ENCODE assay signal across 17 cellular contexts in the genomic region with DNA sequence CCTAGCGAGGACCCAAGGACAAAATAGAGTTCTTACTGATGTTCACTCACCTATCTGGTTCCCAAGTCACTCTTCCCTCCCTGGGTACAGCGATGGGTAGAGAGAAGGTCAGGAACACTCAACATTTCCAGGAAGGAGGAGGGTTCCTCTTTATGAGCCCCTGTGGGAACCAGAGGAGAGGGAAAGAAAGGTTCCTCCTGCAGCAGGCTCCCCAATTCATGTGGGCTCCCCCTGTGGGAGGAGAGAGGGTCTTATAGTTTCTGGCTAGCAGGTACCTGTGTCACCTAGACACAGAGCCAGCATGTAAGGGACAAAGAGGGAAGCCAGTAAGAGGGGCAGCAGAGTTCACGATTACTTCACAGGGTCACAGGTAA.
DNase-seq lines count a peak whose midpoint lies in the region; ATAC-seq, FAIRE-seq and TF ChIP-seq lines count a peak whose summit lies in the region.
"Had no signal": no experiment of that assay in that cellular context is flagged by ENCODE, and none has a peak within 500 bp of the region (broad histone marks: within the 10 kb centered on the region; RNA-seq: fewer than 3 reads in every experiment).

No MANE protein-coding gene starts in this region.

- no peak overlapping the region for H4K8ac ChIP-seq in H1 (ENCODE audit: extremely low read depth, insufficient read depth, low read length)

- no peaks in the 10 kb centered on the region for H4K20me1 ChIP-seq in HepG2 (ENCODE audit: insufficient read depth, low read length)
- no peaks in the 10 kb centered on the region for H4K20me1 ChIP-seq in H1 (replicated peaks in 1 of 2; ENCODE audit: control insufficient read depth in 1 of 2, insufficient read depth in 2 of 2, low read length in 2 of 2)
- H4K20me1 ChIP-seq: BLaER1 treated with 17β-estradiol and CSF1 and Interleukin-3, amounts not matched to agents 10 nM and 100 nM had no signal

- POLR2A ChIA-PET in HepG2 (lab: Yijun Ruan, JAX) (no interaction called here), H1 (lab: Charles Lee; ENCODE audit: partially characterized antibody) (interaction anchor here (1.5 kb wide), 1 partner anchor 39 kb away, joined by 4 read pairs; no protein-coding TSS in a partner anchor)

- H3K27me3 ChIP-seq in HepG2 (ENCODE audit: control insufficient read depth in 1 of 2, insufficient read depth in 2 of 2, low read length in 2 of 2), result no peaks in the 10 kb centered on the region
- no peaks in the 10 kb centered on the region for H3K27me3 ChIP-seq in right lobe of liver
- no peaks in the 10 kb centered on the region for H3K27me3 ChIP-seq in H1 (replicated peaks in 1 of 4; ENCODE audit: control insufficient read depth in 3 of 4, extremely low read depth in 1 of 4, insufficient read depth in 3 of 4, low read length in 3 of 4)
- no peaks in the 10 kb centered on the region for H3K27me3 ChIP-seq in aorta (ENCODE audit: control insufficient read depth in 1 of 2, insufficient read depth in 2 of 2, low read length in 1 of 2)
- H3K27me3 ChIP-seq: BLaER1 treated with 17β-estradiol and CSF1 and Interleukin-3, amounts not matched to agents 10 nM and 100 nM had no signal

- no peak overlapping the region for H3K27ac ChIP-seq in HepG2 (ENCODE audit: extremely low read length, insufficient read depth, low read length)
- H3K27ac ChIP-seq in right lobe of liver, result no peak overlapping the region
- no peak overlapping the region for H3K27ac ChIP-seq in H1 (ENCODE audit: low read depth, low read length)
- H3K27ac ChIP-seq in aorta (ENCODE audit: low read depth in 1 of 2, low read length in 2 of 2), result no peak overlapping the region
- H3K27ac ChIP-seq: BLaER1 treated with 17β-estradiol and CSF1 and Interleukin-3, amounts not matched to agents 10 nM and 100 nM had no signal

- FAIRE-seq in HepG2 (lab: Jason Lieb, UNC) (no peak), H1 (lab: Jason Lieb, UNC) (no peak)
- FAIRE-seq: A549 had no signal

- no peak overlapping the region for H4K5ac ChIP-seq in H1 (ENCODE audit: insufficient read length, low read depth, low read length)

- no peaks in the 10 kb centered on the region for H3K79me1 ChIP-seq in H1 (ENCODE audit: low read depth, low read length)

- ATAC-seq in HepG2 (peak; percentile 16; the same call in 1 of the 3 replicates), right lobe of liver (no peak), HG03442 (IDR thresholded peaks at IDR 0.05; ENCODE audit: unreplicated experiment) (no peak), aorta (ENCODE audit: low FRiP score) (no peak)
- ATAC-seq: A549; CD8-positive, alpha-beta T cell; Panc1 had no signal

- TF ChIP-seq CTCF in HepG2 (CRISPR knock-in tag; IDR thresholded peaks at IDR 0.05), result no peak
- no peak for TF ChIP-seq CTCF in right lobe of liver (IDR thresholded peaks at IDR 0.05)
- TF ChIP-seq CTCF in H1 (IDR thresholded peaks at IDR 0.05; ENCODE audit: control extremely low read depth in 1 of 3, insufficient read depth in 1 of 3, low read depth in 1 of 3, low read length in 3 of 3), result peak; percentile 10 to 22 (median 14); a peak in 3 of 4 replicates

- no peak for TF ChIP-seq EP300 in HepG2 (IDR thresholded peaks at IDR 0.05; ENCODE audit: low read depth in 2 of 2, low read length in 2 of 2)
- TF ChIP-seq EP300 in HepG2 (CRISPR knock-in tag; IDR thresholded peaks at IDR 0.05; ENCODE audit: borderline replicate concordance), result no peak
- no peak for TF ChIP-seq EP300 in H1 (IDR thresholded peaks at IDR 0.05; ENCODE audit: borderline replicate concordance in 1 of 2, low read depth in 2 of 2, low read length in 2 of 2)

- BruUV-seq in HepG2 (replicated peaks; lab: Mats Ljungman, UMichigan), result no TSS peak

- 93% methylated on average over 3 of the region's 3 CpGs for WGBS in HepG2 (ENCODE audit: low lambda C conversion rate)
- 95% methylated on average over 2 of the region's 3 CpGs for WGBS in right lobe of liver (ENCODE audit: insufficient coverage, low coverage, low lambda C conversion rate, missing lambda C conversion rate)
- 94% methylated on average over 3 of the region's 3 CpGs; no CpG with 5 or more reads in 1 of the 2 experiments for WGBS in H1 (ENCODE audit: extremely low coverage in 1 of 2, insufficient coverage in 1 of 2, insufficient read length in 1 of 2, insufficient replicate concordance in 2 of 2, low coverage in 1 of 2, low lambda C conversion rate in 2 of 2, missing lambda C conversion rate in 1 of 2), 2 experiments
- 91 to 96% methylated on average over 3 of the region's 3 CpGs for WGBS in aorta, 2 donors

- no peak overlapping the region for H4K91ac ChIP-seq in H1 (replicated peaks; ENCODE audit: insufficient read length, low read length)

- in situ Hi-C loops in HepG2 (cut with HindIII; ENCODE audit: extremely low pct_ligation_motif_present, low pct_unique_long_range_greater_than_20kb), result no loop called here

- H3K79me2 ChIP-seq in HepG2 (ENCODE audit: insufficient read depth, low read length), result no peaks in the 10 kb centered on the region
- no peaks in the 10 kb centered on the region; a peak in 1 of 4 replicates for H3K79me2 ChIP-seq in H1 (ENCODE audit: control insufficient read depth in 1 of 2, insufficient read depth in 2 of 2, low read length in 2 of 2)

- no peaks in the 10 kb centered on the region for H3K9me3 ChIP-seq in HepG2 (ENCODE audit: low read length)
- no peaks in the 10 kb centered on the region for H3K9me3 ChIP-seq in right lobe of liver
- H3K9me3 ChIP-seq in H1 (ENCODE audit: insufficient read depth in 2 of 2, low read depth in 1 of 2, low read length in 1 of 2), result no peaks in the 10 kb centered on the region
- no peaks in the 10 kb centered on the region for H3K9me3 ChIP-seq in aorta (ENCODE audit: control insufficient read depth, low read length)
- H3K9me3 ChIP-seq: HAP-1 had no signal

- no peaks in the 10 kb centered on the region for H3K23me2 ChIP-seq in H1 (ENCODE audit: low read depth, low read length)

- H2AFZ ChIP-seq in HepG2 (ENCODE audit: low read length), result no peak overlapping the region
- H2AFZ ChIP-seq in H1 (ENCODE audit: low read length), result no peak overlapping the region

- H3K4ac ChIP-seq in H1 (replicated peaks; ENCODE audit: insufficient read length, low read depth, low read length), result no peak overlapping the region

- CTCF ChIA-PET in HepG2 (lab: Yijun Ruan, JAX; ENCODE audit: low intra/inter-chr PET ratio, low total read pairs) (no interaction called here), H1 (lab: Charles Lee; ENCODE audit: partially characterized antibody) (interaction anchor here (0.8 to 1.8 kb wide), 9 partner anchors 9 to 131 kb away, joined by 3 to 5 read pairs (median 4); no protein-coding TSS in a partner anchor)

- H3K4me1 ChIP-seq in HepG2 (ENCODE audit: insufficient read depth, low read length), result peaks cover 15% of the 10 kb centered on the region
- H3K4me1 ChIP-seq in right lobe of liver, result no peaks in the 10 kb centered on the region
- peaks cover 0 to 16% (median 14%) of the 10 kb centered on the region in 4 experiments; a peak in 6 of 7 replicates for H3K4me1 ChIP-seq in H1 (replicated peaks in 1 of 4; ENCODE audit: control insufficient read depth in 3 of 4, insufficient read depth in 4 of 4, low read length in 3 of 4)
- peaks cover 1 to 4% of the 10 kb centered on the region in 2 donors for H3K4me1 ChIP-seq in aorta (ENCODE audit: control insufficient read depth in 1 of 2, insufficient read depth in 2 of 2, low read length in 2 of 2)
- H3K4me1 ChIP-seq: BLaER1 treated with 17β-estradiol and CSF1 and Interleukin-3, amounts not matched to agents 10 nM and 100 nM had no signal

- peak overlapping the region; percentile 83 for H2BK20ac ChIP-seq in H1 (ENCODE audit: low read length)

- no peak for DNase-seq in HepG2 (ENCODE audit: low spot score)
- no peak for DNase-seq in right lobe of liver
- peak; percentile 79 for DNase-seq in OCI-M1 (lab: John Stamatoyannopoulos, UW)
- DNase-seq in H1 (ENCODE audit: low read depth in 1 of 2, low spot score in 2 of 2), result no peak
- DNase-seq in stimulated activated CD4-positive, alpha-beta T cell treated with anti-CD3 and anti-CD28 coated beads, Interleukin-1b, Interleukin-23, amount 100 ng/mL, for 48 hours, result no peak
- DNase-seq in aorta, result no peak
- DNase-seq: CD8-positive, alpha-beta T cell; DMS79 treated with DMSO at 0.1 percent for 48 hours; NCI-H1694 treated with DMSO at 0.1 percent for 48 hours; NCI-H2107; NCI-H510A; NCI-H82 had no signal

- H2BK12ac ChIP-seq in H1 (ENCODE audit: low read depth, low read length), result 0 out of 2 replicates have a peak overlapping the region, but pooled peaks have one; percentile 55

- intact Hi-C loops in HepG2 (cut with micrococcal nuclease; ENCODE audit: unreplicated experiment) (no loop called here), right lobe of liver (cut with DNase I) (no loop called here), aorta (cut with DNase I) (no loop called here)

- H3K4me2 ChIP-seq in HepG2 (ENCODE audit: low read depth, low read length) (no peak overlapping the region), H1 (ENCODE audit: insufficient read depth in 1 of 2, low read depth in 2 of 2, low read length in 2 of 2) (no peak overlapping the region)
- H3K4me2 ChIP-seq: BLaER1 treated with 17β-estradiol and CSF1 and Interleukin-3, amounts not matched to agents 10 nM and 100 nM had no signal

- H2BK120ac ChIP-seq in H1 (replicated peaks; ENCODE audit: low read depth, low read length), result no peak overlapping the region

- no peak overlapping the region for H3K14ac ChIP-seq in H1 (ENCODE audit: insufficient read length)

- H2BK15ac ChIP-seq in H1 (ENCODE audit: low read length), result no peak overlapping the region; the same call in 1 of the 2 replicates

- no peak overlapping the region for H3K56ac ChIP-seq in H1 (replicated peaks; ENCODE audit: insufficient read length, low read depth, low read length)

- H3K4me3 ChIP-seq in HepG2 (replicated peaks in 1 of 3; ENCODE audit: insufficient read depth in 1 of 3, low read depth in 2 of 3, low read length in 3 of 3), result no peak overlapping the region
- H3K4me3 ChIP-seq in right lobe of liver, result no peak overlapping the region
- H3K4me3 ChIP-seq in H1 (ENCODE audit: extremely low read depth in 1 of 4, insufficient read depth in 2 of 4, low read depth in 3 of 4, low read length in 4 of 4), result no peak overlapping the region
- H3K4me3 ChIP-seq in aorta (ENCODE audit: low read length in 2 of 2), result no peak overlapping the region
- H3K4me3 ChIP-seq: A549; BLaER1 treated with 17β-estradiol and CSF1 and Interleukin-3, amounts not matched to agents 10 nM and 100 nM; HAP-1 had no signal

- no peak overlapping the region for H3K23ac ChIP-seq in H1 (ENCODE audit: insufficient read length)

- TF ChIP-seq RAD21 in HepG2 (CRISPR knock-in tag; IDR thresholded peaks at IDR 0.05), result no peak
- no peak; a peak in 1 of 4 replicates for TF ChIP-seq RAD21 in H1 (IDR thresholded peaks at IDR 0.05 in 1 of 2, conservative IDR thresholded peaks at IDR 0.05 in 1 of 2; ENCODE audit: low read depth in 2 of 2, low read length in 2 of 2)

- H2AK5ac ChIP-seq in H1 (ENCODE audit: low read depth, low read length), result peak overlapping the region; percentile 30; the same call in 1 of the 2 replicates

- H3K18ac ChIP-seq in H1 (ENCODE audit: extremely low read depth, low read length), result peak overlapping the region; percentile 56

- H3K36me3 ChIP-seq in HepG2 (replicated peaks in 1 of 2; ENCODE audit: control insufficient read depth in 1 of 2, insufficient read depth in 2 of 2, low read length in 2 of 2) (peaks cover 20 to 57% of the 10 kb centered on the region in 2 experiments), right lobe of liver (peaks cover 0 to 32% (median 3%) of the 10 kb centered on the region in 4 donors), H1 (ENCODE audit: control insufficient read depth in 2 of 4, insufficient read depth in 4 of 4, low read length in 3 of 4) (peaks cover 4 to 40% (median 31%) of the 10 kb centered on the region in 4 experiments; a peak in 6 of 8 replicates), aorta (ENCODE audit: control insufficient read depth in 1 of 2, insufficient read depth in 2 of 2, low read length in 1 of 2) (peaks cover 5 to 12% of the 10 kb centered on the region in 2 donors)
- H3K36me3 ChIP-seq: BLaER1 treated with 17β-estradiol and CSF1 and Interleukin-3, amounts not matched to agents 10 nM and 100 nM; HAP-1 had no signal

- H3K9ac ChIP-seq in HepG2 (ENCODE audit: insufficient read depth, low read depth, low read length) (no peak overlapping the region), H1 (replicated peaks in 1 of 4; ENCODE audit: extremely low read depth in 1 of 4, low read depth in 3 of 4, low read length in 3 of 4) (no peak overlapping the region)
- H3K9ac ChIP-seq: BLaER1 treated with 17β-estradiol and CSF1 and Interleukin-3, amounts not matched to agents 10 nM and 100 nM had no signal

- H2BK5ac ChIP-seq in H1 (ENCODE audit: low read depth, low read length), result no peak overlapping the region

- TF ChIP-seq POLR2A in HepG2 (IDR thresholded peaks at IDR 0.05; ENCODE audit: insufficient read depth in 1 of 2, low read depth in 2 of 2, low read length in 2 of 2), result no peak
- TF ChIP-seq POLR2A in right lobe of liver (IDR thresholded peaks at IDR 0.05), result no peak
- no peak for TF ChIP-seq POLR2A in H1 (IDR thresholded peaks at IDR 0.05; ENCODE audit: control extremely low read depth in 1 of 2, low read depth in 2 of 2, low read length in 2 of 2)

Comparison
In these comparisons a context has a peak if more than half of its experiments do, and no peak if none do; other contexts are left out.
1. CTCF ChIP-seq: peak in H1 (3 of 3); none in HepG2 (single experiment) and right lobe of liver (0 of 4).